ENCODE assay signal across 17 cellular contexts in genomic region chr7:19202599-19202998, GRCh38. TPM values are rescaled to one million over a fixed set of nuclear protein-coding genes. Genes with fewer than 3 reads are reported as not detected.
A peak's percentile ranks its signal among the peaks of the same experiment; 100 is the strongest.
DNase-seq lines count a peak whose midpoint lies in the region; ATAC-seq and TF ChIP-seq lines count a peak whose summit lies in the region.
"Had no signal": no experiment of that assay in that cellular context is flagged by ENCODE, and none has a peak within 500 bp of the region (broad histone marks: within the 10 kb centered on the region; RNA-seq: fewer than 3 reads in every experiment).

No MANE protein-coding gene starts in this region.

- no peaks in the 10 kb centered on the region for H3K27me3 Mint-ChIP-seq in endothelial cell (ENCODE audit: unreplicated experiment)
- H3K27me3 Mint-ChIP-seq: CD4-positive, alpha-beta memory T cell had no signal

- no peak overlapping the region for H2AFZ ChIP-seq in osteoblast (ENCODE audit: low read length)

- no peaks in the 10 kb centered on the region for H3K36me3 ChIP-seq in brain microvascular endothelial cell (replicated peaks)
- H3K36me3 ChIP-seq in osteoblast (ENCODE audit: insufficient read depth, low read length) = no peaks in the 10 kb centered on the region
- H3K36me3 ChIP-seq: BE2C had no signal

- H3K9me3 Mint-ChIP-seq in endothelial cell (ENCODE audit: unreplicated experiment) = no peaks in the 10 kb centered on the region

- H3K79me2 ChIP-seq in osteoblast (ENCODE audit: insufficient read depth, low read length) = no peaks in the 10 kb centered on the region

- peaks cover 3% of the 10 kb centered on the region for H3K4me1 Mint-ChIP-seq in endothelial cell (ENCODE audit: unreplicated experiment)
- H3K4me1 Mint-ChIP-seq: CD4-positive, alpha-beta memory T cell; H9 had no signal

- H3K27ac ChIP-seq in brain microvascular endothelial cell = no peak overlapping the region
- no peak overlapping the region for H3K27ac ChIP-seq in osteoblast (ENCODE audit: low read depth, low read length)
- H3K27ac ChIP-seq: C4-2B had no signal

- no peak overlapping the region for H3K4me3 Mint-ChIP-seq in endothelial cell (ENCODE audit: unreplicated experiment)
- H3K4me3 Mint-ChIP-seq: CD4-positive, alpha-beta memory T cell; H9 had no signal

- no peak for ATAC-seq in GM21447 (IDR thresholded peaks at IDR 0.05; ENCODE audit: unreplicated experiment)
- ATAC-seq: GM12878, HepG2 had no signal

- H3K27me3 ChIP-seq in brain microvascular endothelial cell (replicated peaks) = no peaks in the 10 kb centered on the region
- H3K27me3 ChIP-seq in osteoblast (ENCODE audit: insufficient read depth, low read length) = no peaks in the 10 kb centered on the region

- H3K4me2 ChIP-seq in osteoblast (ENCODE audit: insufficient read depth, low read length) = peak overlapping the region; percentile 6

- no peaks in the 10 kb centered on the region for H3K9me3 ChIP-seq in osteoblast (ENCODE audit: low read depth, low read length)
- H3K9me3 ChIP-seq: BE2C had no signal

- in situ Hi-C loops in brain microvascular endothelial cell (cut with HindIII; ENCODE audit: low pct_ligation_motif_present, low sequenced_read_pairs) = no loop called here

- H4K20me1 ChIP-seq in osteoblast (ENCODE audit: insufficient read depth, low read length) = no peaks in the 10 kb centered on the region

- H3K36me3 Mint-ChIP-seq in endothelial cell (ENCODE audit: low read depth, unreplicated experiment) = no peaks in the 10 kb centered on the region
- H3K36me3 Mint-ChIP-seq: CD4-positive, alpha-beta memory T cell had no signal

- H3K4me1 ChIP-seq in osteoblast (ENCODE audit: insufficient read depth, low read length) = peaks cover 14% of the 10 kb centered on the region
- H3K4me1 ChIP-seq: BE2C had no signal

- H3K27ac Mint-ChIP-seq in endothelial cell (ENCODE audit: unreplicated experiment) = no peak overlapping the region
- H3K27ac Mint-ChIP-seq: CD4-positive, alpha-beta memory T cell; H9 had no signal

- DNase-seq in LHCN-M2 (ENCODE audit: low read depth) (peak; percentile 66), brain microvascular endothelial cell (peak; percentile 6), osteoblast (ENCODE audit: insufficient read length, low spot score, missing footprints) (peak; percentile 34), medulla oblongata (ENCODE audit: extremely low spot score) (no peak), endothelial cell (ENCODE audit: low spot score) (no peak), GM19238 (ENCODE audit: insufficient read length, low spot score) (no peak)
- DNase-seq: BE2C; CD4-positive, alpha-beta memory T cell; DMS79; GOT3; H9 had no signal

- H3K4me3 ChIP-seq in brain microvascular endothelial cell (ENCODE audit: low read depth, low read length) = no peak overlapping the region
- no peak overlapping the region for H3K4me3 ChIP-seq in osteoblast (ENCODE audit: insufficient read depth, low read length)
- H3K4me3 ChIP-seq: GM12878 had no signal

- TF ChIP-seq CTCF in brain microvascular endothelial cell (IDR thresholded peaks at IDR 0.05; ENCODE audit: low read depth, low read length, missing control alignments) (no peak), osteoblast (IDR thresholded peaks at IDR 0.05; ENCODE audit: extremely low read depth, low read depth, low read length) (no peak), endothelial cell (IDR thresholded peaks at IDR 0.05; ENCODE audit: unreplicated experiment) (no peak)

RNA-seq across cellular contexts. Expression of gene FERD3L, which starts 57.4 kb away (rescaled TPM):
- total RNA-seq in LHCN-M2 (2014; rRNA removed) (not detected in 2 replicates), osteoblast (not detected in 2 replicates), endothelial cell (ENCODE audit: unreplicated experiment) (not detected)
- polyA plus RNA-seq in LHCN-M2 (2012) = not detected
- total RNA-seq: CD4-positive, alpha-beta memory T cell; G401; GM12878; H9; HepG2 had no signal
- polyA plus RNA-seq: AG04450; CD4-positive, alpha-beta memory T cell; GM12878; HepG2 had no signal

Comparison
In these comparisons a context has a peak if more than half of its experiments do, and no peak if none do; other contexts are left out.
1. DNase-seq: peak in LHCN-M2 (single experiment), brain microvascular endothelial cell (single experiment) and osteoblast (single experiment); none in medulla oblongata (single experiment), endothelial cell (single experiment) and GM19238 (single experiment).